In the genomic region with DNA sequence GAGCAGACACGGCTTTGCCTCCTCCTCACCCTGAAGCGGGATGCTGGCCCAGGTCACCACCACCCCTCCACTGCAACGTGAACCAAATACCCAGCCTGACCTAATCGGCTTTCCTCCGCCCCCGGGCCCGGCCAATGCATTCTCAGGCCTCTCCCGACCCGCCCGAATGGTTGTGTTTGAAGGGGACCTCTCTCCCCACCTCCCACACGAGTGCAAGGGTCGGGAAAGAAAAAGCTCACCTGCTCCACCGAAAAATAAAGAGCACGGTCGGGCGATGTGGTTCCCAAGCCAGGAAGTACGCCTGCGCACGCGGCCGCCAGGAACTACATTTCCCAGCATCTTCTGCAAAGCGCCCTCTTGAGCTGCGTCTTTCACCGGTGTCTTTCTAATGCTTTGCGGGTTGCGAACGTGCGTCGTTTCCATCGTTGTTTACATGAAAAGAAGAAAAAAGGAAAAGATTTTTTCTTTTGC, we compare ENCODE assay signal across 8 cellular contexts. TPM values are rescaled to one million over a fixed set of nuclear protein-coding genes. Genes with fewer than 3 reads are reported as not detected.
DNase-seq lines count a peak whose midpoint lies in the region; ATAC-seq and TF ChIP-seq lines count a peak whose summit lies in the region.

A gene (minus strand): TSS at position 282 of the 471 bp plus-strand sequence.

- H3K4me3 ChIP-seq in effector memory CD4-positive, alpha-beta T cell (ENCODE audit: insufficient read depth, low read depth, low read length, poor library complexity, severe bottlenecking): peak within 1 kb of the TSS; percentile 39
- H3K4me3 ChIP-seq in mesenchymal stem cell (ENCODE audit: insufficient read depth in 1 of 2, low read depth in 1 of 2, low read length in 2 of 2): peak within 1 kb of the TSS; percentile 54 to 57
- H3K4me3 ChIP-seq in gastroesophageal sphincter: peak within 1 kb of the TSS in 1 of 2 donors; percentile 40

- no peaks in the 10 kb centered on the region for H3K9me3 ChIP-seq in effector memory CD4-positive, alpha-beta T cell (ENCODE audit: control insufficient read depth, low read length)
- H3K9me3 ChIP-seq in mesenchymal stem cell (ENCODE audit: control insufficient read depth, low read length): peaks cover 78% of the 10 kb centered on the region
- peaks cover 0 to 68% (median 5%) of the 10 kb centered on the region in 3 donors for H3K9me3 ChIP-seq in gastroesophageal sphincter

- H4K91ac ChIP-seq in mesenchymal stem cell (ENCODE audit: low read length): no peak within 1 kb of the TSS

- WGBS in mesenchymal stem cell: 3% methylated on average over 22 of the region's 30 CpGs
- 3% methylated on average over 14 of the region's 30 CpGs; no CpG with 5 or more reads in 1 of the 2 donors for WGBS in gastroesophageal sphincter (ENCODE audit: low coverage in 1 of 2), 2 donors

- DNase-seq in AG08395 (ENCODE audit: low spot score): peak; percentile 66
- peak; percentile 7 for DNase-seq in HuH-7.5 (ENCODE audit: low spot score)
- peak; percentile 48 for DNase-seq in activated CD4-positive, alpha-beta T cell treated with anti-CD3 and anti-CD28 coated beads for 48 hours
- DNase-seq in effector memory CD4-positive, alpha-beta T cell: no peak
- DNase-seq in mesenchymal stem cell: peak; percentile 46
- peak; percentile 0 to 1 for DNase-seq in stimulated activated CD8-positive, alpha-beta memory T cell treated with anti-CD3 and anti-CD28 coated beads, Interleukin-2, amount 100 ng/mL, for 1 hour (ENCODE audit: low read depth in 2 of 2)

- H2BK15ac ChIP-seq in mesenchymal stem cell (ENCODE audit: low read depth, poor library complexity, severe bottlenecking): no peak within 1 kb of the TSS

- no peak for TF ChIP-seq POLR2A in gastroesophageal sphincter (IDR thresholded peaks at IDR 0.05)

- H2AK5ac ChIP-seq in mesenchymal stem cell (ENCODE audit: low read length, severe bottlenecking): no peak within 1 kb of the TSS

- no peak within 1 kb of the TSS for H3K27ac ChIP-seq in effector memory CD4-positive, alpha-beta T cell (ENCODE audit: insufficient read depth, low read length, poor library complexity, severe bottlenecking)
- H3K27ac ChIP-seq in mesenchymal stem cell (ENCODE audit: low read length, poor library complexity, severe bottlenecking): no peak within 1 kb of the TSS
- H3K27ac ChIP-seq in gastroesophageal sphincter: no peak within 1 kb of the TSS

- no peaks in the 10 kb centered on the region for H3K27me3 ChIP-seq in effector memory CD4-positive, alpha-beta T cell (replicated peaks; ENCODE audit: control insufficient read depth, insufficient read depth, low read length, poor library complexity, severe bottlenecking)
- H3K27me3 ChIP-seq in mesenchymal stem cell (ENCODE audit: control insufficient read depth in 1 of 2, insufficient read depth in 1 of 2, low read length in 2 of 2) (no peaks in the 10 kb centered on the region), gastroesophageal sphincter (no peaks in the 10 kb centered on the region)

- H3K4me1 ChIP-seq in effector memory CD4-positive, alpha-beta T cell (ENCODE audit: control insufficient read depth, insufficient read depth, low read length, poor library complexity, severe bottlenecking): no peaks in the 10 kb centered on the region
- H3K4me1 ChIP-seq in mesenchymal stem cell (ENCODE audit: control insufficient read depth, insufficient read depth, low read depth, low read length) (peaks cover 3% of the 10 kb centered on the region), gastroesophageal sphincter (no peaks in the 10 kb centered on the region)

- no peak within 1 kb of the TSS for H3K23ac ChIP-seq in mesenchymal stem cell (ENCODE audit: low read length in 2 of 2)

- TF ChIP-seq CTCF in gastroesophageal sphincter (IDR thresholded peaks at IDR 0.05): no peak

- H2BK120ac ChIP-seq in mesenchymal stem cell (ENCODE audit: low read depth, low read length): no peak within 1 kb of the TSS

- H3K9ac ChIP-seq in mesenchymal stem cell (ENCODE audit: low read length): peak within 1 kb of the TSS; percentile 73

- peak within 1 kb of the TSS; percentile 54 for H3K4me2 ChIP-seq in mesenchymal stem cell (ENCODE audit: low read length, poor library complexity, severe bottlenecking)

- H2BK12ac ChIP-seq in mesenchymal stem cell (ENCODE audit: low read length in 2 of 2): no peak within 1 kb of the TSS

- H3K79me1 ChIP-seq in mesenchymal stem cell (replicated peaks; ENCODE audit: low read length, poor library complexity, severe bottlenecking): peaks cover 2% of the 10 kb centered on the region

- no peak for ATAC-seq in gastroesophageal sphincter
- no peak for ATAC-seq in HG02763 (IDR thresholded peaks at IDR 0.05; ENCODE audit: unreplicated experiment)

- H3K36me3 ChIP-seq in effector memory CD4-positive, alpha-beta T cell (ENCODE audit: control insufficient read depth, insufficient read depth, low read length): no peaks in the 10 kb centered on the region
- peaks cover 0 to 3% of the 10 kb centered on the region in 2 experiments for H3K36me3 ChIP-seq in mesenchymal stem cell (ENCODE audit: control insufficient read depth in 1 of 2, insufficient read depth in 2 of 2, low read depth in 1 of 2, low read length in 2 of 2)
- H3K36me3 ChIP-seq in gastroesophageal sphincter: peaks cover 0 to 31% of the 10 kb centered on the region in 2 donors

- no peak for TF ChIP-seq EP300 in gastroesophageal sphincter (IDR thresholded peaks at IDR 0.05)

- H3K18ac ChIP-seq in mesenchymal stem cell (ENCODE audit: low read depth in 1 of 2, low read length in 2 of 2): no peak within 1 kb of the TSS

- H3K4ac ChIP-seq in mesenchymal stem cell (ENCODE audit: low read depth in 1 of 2, low read length in 2 of 2): no peak within 1 kb of the TSS

- no peak within 1 kb of the TSS for H4K8ac ChIP-seq in mesenchymal stem cell (ENCODE audit: low read length)

- no peak within 1 kb of the TSS for H2BK5ac ChIP-seq in mesenchymal stem cell (ENCODE audit: low read depth, low read length, poor library complexity, severe bottlenecking)

- H3K14ac ChIP-seq in mesenchymal stem cell (ENCODE audit: low read length in 2 of 2): no peak within 1 kb of the TSS

- H2AFZ ChIP-seq in mesenchymal stem cell (ENCODE audit: low read depth, low read length): peak within 1 kb of the TSS; percentile 58

RNA-seq across cellular contexts. Expression of the gene that starts here (rescaled TPM):
- 1.2 TPM for polyA plus RNA-seq in mesenchymal stem cell (2013, experiment 1 of 2)
- polyA plus RNA-seq in mesenchymal stem cell (2013, experiment 2 of 2): 1.2 TPM
- total RNA-seq in gastroesophageal sphincter: 1 to 10 TPM in 1 of 4 donors, under 1 TPM in 3; 0.62 to 1.2 (median 0.90) TPM

Comparison
In these comparisons a context has a peak if more than half of its experiments do, and no peak if none do; other contexts are left out.
1. DNase-seq: peak in AG08395 (single experiment), HuH-7.5 (single experiment), activated CD4-positive, alpha-beta T cell treated with anti-CD3 and anti-CD28 coated beads for 48 hours (single experiment), mesenchymal stem cell (single experiment) and stimulated activated CD8-positive, alpha-beta memory T cell treated with anti-CD3 and anti-CD28 coated beads, Interleukin-2, amount 100 ng/mL, for 1 hour (2 of 2); none in effector memory CD4-positive, alpha-beta T cell (0 of 3).